ENCODE assay signal across 8 cellular contexts in genomic region chr12:56488041-56488955, GRCh38. TPM values are rescaled to one million over a fixed set of nuclear protein-coding genes. Genes with fewer than 3 reads are reported as not detected.
DNase-seq lines count a peak whose midpoint lies in the region; ATAC-seq and TF ChIP-seq lines count a peak whose summit lies in the region.

TSS of gene GLS2 (minus strand) at chr12:56488161. CDS start at chr12:56488118, 43 bp downstream.

- no peak for TF ChIP-seq CTCF in CD14-positive monocyte (IDR thresholded peaks at IDR 0.05)
- TF ChIP-seq CTCF in RWPE1 (conservative IDR thresholded peaks at IDR 0.05; ENCODE audit: low read depth), result no peak

- intact Hi-C loops in CD14-positive monocyte (cut with micrococcal nuclease), result no loop called here

- H3K4me1 Mint-ChIP-seq in CD14-positive monocyte, result peaks cover 26% of the 10 kb centered on the region

- DNase-seq in CD14-positive monocyte (ENCODE audit: low spot score), result peak; percentile 58
- DNase-seq in HT-29 (ENCODE audit: low spot score), result peak; percentile 82
- DNase-seq in RWPE1 (ENCODE audit: low spot score), result peak; percentile 94
- DNase-seq in activated naive CD4-positive, alpha-beta T cell treated with anti-CD3 and anti-CD28 coated beads, Interleukin-2, amount 50 U/mL, for 72 hours (ENCODE audit: low spot score in 2 of 2), result peak; percentile 59 to 67
- peak; percentile 80 for DNase-seq in glomerular visceral epithelial cell (ENCODE audit: extremely low spot score)
- peak; percentile 18 for DNase-seq in non-pigmented ciliary epithelial cell (ENCODE audit: low read depth)
- peak in 44 of 49 donors; percentile 7 to 87 (median 51) for DNase-seq in substantia nigra (lab: John Stamatoyannopoulos, UW)

- peak within 1 kb of the TSS in 4 of 7 donors; percentile 28 to 73 (median 40) for H3K27ac Mint-ChIP-seq in CD14-positive monocyte
- peak within 1 kb of the TSS; percentile 20 to 52 for H3K27ac Mint-ChIP-seq in activated naive CD4-positive, alpha-beta T cell treated with anti-CD3 and anti-CD28 coated beads, Interleukin-2, amount 50 U/mL, for 72 hours

- POLR2A ChIA-PET in RWPE1 (lab: Yijun Ruan, JAX; ENCODE audit: low non-redundant PET), result interaction anchor here (0.6 kb wide), 1 partner anchor 407 kb away, joined by 3 read pairs; no protein-coding TSS in a partner anchor

- H3K36me3 Mint-ChIP-seq in CD14-positive monocyte, result peaks cover 6 to 8% of the 10 kb centered on the region in 2 donors
- peaks cover 8% of the 10 kb centered on the region in 2 donors for H3K36me3 Mint-ChIP-seq in activated naive CD4-positive, alpha-beta T cell treated with anti-CD3 and anti-CD28 coated beads, Interleukin-2, amount 50 U/mL, for 72 hours

- CTCF ChIA-PET in RWPE1 (lab: Yijun Ruan, JAX), result interaction anchor here (0.6 to 1.0 kb wide), 3 partner anchors 298 to 937 kb away, joined by 3 to 5 read pairs (median 4); no protein-coding TSS in a partner anchor

- H3K9me3 Mint-ChIP-seq in CD14-positive monocyte, result peaks cover 5 to 22% (median 12%) of the 10 kb centered on the region in 7 donors
- H3K9me3 Mint-ChIP-seq in activated naive CD4-positive, alpha-beta T cell treated with anti-CD3 and anti-CD28 coated beads, Interleukin-2, amount 50 U/mL, for 72 hours, result peaks cover 5% of the 10 kb centered on the region in 2 donors

- H3K27me3 Mint-ChIP-seq in CD14-positive monocyte (ENCODE audit: low read depth in 3 of 3), result peaks cover 49 to 60% (median 58%) of the 10 kb centered on the region in 3 donors

- peak within 1 kb of the TSS; percentile 37; the same call in 1 of the 2 replicates for H3K27ac ChIP-seq in RWPE1
- no peak within 1 kb of the TSS for H3K27ac ChIP-seq in substantia nigra (ENCODE audit: low read depth, low read length, poor library complexity, severe bottlenecking)

- H3K4me3 Mint-ChIP-seq in CD14-positive monocyte, result peak within 1 kb of the TSS; percentile 81 to 94

- peak; percentile 89 for ATAC-seq in GM19463 (IDR thresholded peaks at IDR 0.05; ENCODE audit: unreplicated experiment)
- ATAC-seq in activated naive CD4-positive, alpha-beta T cell treated with anti-CD3 and anti-CD28 coated beads, Interleukin-2, amount 50 U/mL, for 72 hours, result peak; percentile 93 to 96

RNA-seq across cellular contexts. Expression of gene GLS2, which starts in this region (rescaled TPM):
- not detected for polyA plus RNA-seq in CD14-positive monocyte
- 5.7 and 6.9 TPM in 2 replicates for total RNA-seq in HT-29 (2014; rRNA removed; shearing (Covaris generic))
- total RNA-seq in activated naive CD4-positive, alpha-beta T cell treated with anti-CD3 and anti-CD28 coated beads, Interleukin-2, amount 50 U/mL, for 72 hours, result 1 to 10 TPM; 4.4 to 4.7 TPM

Comparison
In these comparisons a context has a peak if more than half of its experiments do, and no peak if none do; other contexts are left out.
1. Peak in DNase-seq in CD14-positive monocyte; RNA of the gene not detected or under 1 TPM.
2. DNase-seq: peak in every context shown above with its lines; median percentile 94 in RWPE1; 82 in HT-29; 80 in glomerular visceral epithelial cell; 63 in activated naive CD4-positive, alpha-beta T cell treated with anti-CD3 and anti-CD28 coated beads, Interleukin-2, amount 50 U/mL, for 72 hours; 58 in CD14-positive monocyte; 51 in substantia nigra; 18 in non-pigmented ciliary epithelial cell.